In genomic region chr10:31604141-31604540, GRCh38 we compare ENCODE assay signal across 8 cellular contexts.
DNase-seq lines count a peak whose midpoint lies in the region; ATAC-seq and TF ChIP-seq lines count a peak whose summit lies in the region.

No MANE protein-coding gene starts in this region.

- ATAC-seq in CD8-positive, alpha-beta T cell: no peak
- no peak for ATAC-seq in natural killer cell treated with Interleukin-12 subunit alpha and Interleukin-12 subunit beta and Interleukin-15 and Interleukin-18, amount 100 ng/mL, for 72 hours
- no peak for ATAC-seq in GM18517 (IDR thresholded peaks at IDR 0.05; ENCODE audit: unreplicated experiment)
- no peak for ATAC-seq in GM21737 (IDR thresholded peaks at IDR 0.05; ENCODE audit: unreplicated experiment)
- ATAC-seq in HG03139 (IDR thresholded peaks at IDR 0.05; ENCODE audit: unreplicated experiment): no peak
- no peak for ATAC-seq in HG02610 (IDR thresholded peaks at IDR 0.05; ENCODE audit: unreplicated experiment)

- no peaks in the 10 kb centered on the region for H3K36me3 Mint-ChIP-seq in CD8-positive, alpha-beta T cell
- H3K36me3 Mint-ChIP-seq in natural killer cell treated with Interleukin-12 subunit alpha and Interleukin-12 subunit beta and Interleukin-15 and Interleukin-18, amount 100 ng/mL, for 72 hours: no peaks in the 10 kb centered on the region

- no peaks in the 10 kb centered on the region for H3K27me3 ChIP-seq in CD8-positive, alpha-beta T cell (ENCODE audit: insufficient read depth, low read length)

- H3K4me1 ChIP-seq in CD8-positive, alpha-beta T cell (ENCODE audit: insufficient read depth, low read length): peaks cover 8% of the 10 kb centered on the region

- H3K27me3 Mint-ChIP-seq in CD8-positive, alpha-beta T cell (ENCODE audit: low read depth): peaks cover 4% of the 10 kb centered on the region
- peaks cover 0 to 5% of the 10 kb centered on the region in 2 donors for H3K27me3 Mint-ChIP-seq in natural killer cell treated with Interleukin-12 subunit alpha and Interleukin-12 subunit beta and Interleukin-15 and Interleukin-18, amount 100 ng/mL, for 72 hours

- no peak for TF ChIP-seq CTCF in CD8-positive, alpha-beta T cell (IDR thresholded peaks at IDR 0.05)
- no peak for TF ChIP-seq CTCF in choroid plexus epithelial cell (conservative IDR thresholded peaks at IDR 0.05; ENCODE audit: low read depth, low read length)

- POLR2A ChIA-PET in CD8-positive, alpha-beta T cell (lab: Charles Lee): interaction anchor here (1.0 kb wide), 1 partner anchor 13 kb away, joined by 7 read pairs; no protein-coding TSS in a partner anchor

- CTCF ChIA-PET in CD8-positive, alpha-beta T cell (lab: Charles Lee): no interaction called here

- DNase-seq in CD8-positive, alpha-beta T cell: no peak
- DNase-seq in NCI-H146 (lab: John Stamatoyannopoulos, UW) (peak; percentile 23), choroid plexus epithelial cell (ENCODE audit: low read depth) (peak; percentile 34)
- no peak for DNase-seq in natural killer cell treated with Interleukin-12 subunit alpha and Interleukin-12 subunit beta and Interleukin-15 and Interleukin-18, amount 100 ng/mL, for 72 hours (ENCODE audit: low spot score)

- no peaks in the 10 kb centered on the region for H3K9me3 ChIP-seq in CD8-positive, alpha-beta T cell (ENCODE audit: low read length)

- intact Hi-C loops in CD8-positive, alpha-beta T cell (cut with DNase I, micrococcal nuclease): loop anchor here in 1 of 2 experiments (10.0 kb wide), 1 partner anchor 171 kb away; no protein-coding TSS in a partner anchor

- no peaks in the 10 kb centered on the region for H3K9me3 Mint-ChIP-seq in CD8-positive, alpha-beta T cell
- H3K9me3 Mint-ChIP-seq in natural killer cell treated with Interleukin-12 subunit alpha and Interleukin-12 subunit beta and Interleukin-15 and Interleukin-18, amount 100 ng/mL, for 72 hours: no peaks in the 10 kb centered on the region

- no peaks in the 10 kb centered on the region for H3K36me3 ChIP-seq in CD8-positive, alpha-beta T cell (ENCODE audit: insufficient read depth, low read length)

- H3K4me1 Mint-ChIP-seq in CD8-positive, alpha-beta T cell (ENCODE audit: low read depth): peaks cover 10% of the 10 kb centered on the region
- H3K4me1 Mint-ChIP-seq in natural killer cell treated with Interleukin-12 subunit alpha and Interleukin-12 subunit beta and Interleukin-15 and Interleukin-18, amount 100 ng/mL, for 72 hours (ENCODE audit: low read depth in 2 of 2): peaks cover 5 to 8% of the 10 kb centered on the region in 2 donors

- no peak overlapping the region for H3K27ac ChIP-seq in CD8-positive, alpha-beta T cell (ENCODE audit: low read depth, low read length)

- no peak overlapping the region for H3K27ac Mint-ChIP-seq in CD8-positive, alpha-beta T cell
- H3K27ac Mint-ChIP-seq in natural killer cell treated with Interleukin-12 subunit alpha and Interleukin-12 subunit beta and Interleukin-15 and Interleukin-18, amount 100 ng/mL, for 72 hours: peak overlapping the region in 1 of 2 donors; percentile 37

- H3K4me3 ChIP-seq in CD8-positive, alpha-beta T cell (ENCODE audit: low read depth, low read length): no peak overlapping the region
- no peak overlapping the region for H3K4me3 ChIP-seq in choroid plexus epithelial cell (ENCODE audit: low read depth, low read length)

- peak overlapping the region; percentile 88 for H3K4me3 Mint-ChIP-seq in CD8-positive, alpha-beta T cell
- peak overlapping the region; percentile 85 for H3K4me3 Mint-ChIP-seq in natural killer cell treated with Interleukin-12 subunit alpha and Interleukin-12 subunit beta and Interleukin-15 and Interleukin-18, amount 100 ng/mL, for 72 hours

Comparison
In these comparisons a context has a peak if more than half of its experiments do, and no peak if none do; other contexts are left out.
1. DNase-seq: peak in NCI-H146 (single experiment) and choroid plexus epithelial cell (single experiment); none in CD8-positive, alpha-beta T cell (0 of 7) and natural killer cell treated with Interleukin-12 subunit alpha and Interleukin-12 subunit beta and Interleukin-15 and Interleukin-18, amount 100 ng/mL, for 72 hours (single experiment).